10 cellular contexts compared by ENCODE assay signal in the genomic region with DNA sequence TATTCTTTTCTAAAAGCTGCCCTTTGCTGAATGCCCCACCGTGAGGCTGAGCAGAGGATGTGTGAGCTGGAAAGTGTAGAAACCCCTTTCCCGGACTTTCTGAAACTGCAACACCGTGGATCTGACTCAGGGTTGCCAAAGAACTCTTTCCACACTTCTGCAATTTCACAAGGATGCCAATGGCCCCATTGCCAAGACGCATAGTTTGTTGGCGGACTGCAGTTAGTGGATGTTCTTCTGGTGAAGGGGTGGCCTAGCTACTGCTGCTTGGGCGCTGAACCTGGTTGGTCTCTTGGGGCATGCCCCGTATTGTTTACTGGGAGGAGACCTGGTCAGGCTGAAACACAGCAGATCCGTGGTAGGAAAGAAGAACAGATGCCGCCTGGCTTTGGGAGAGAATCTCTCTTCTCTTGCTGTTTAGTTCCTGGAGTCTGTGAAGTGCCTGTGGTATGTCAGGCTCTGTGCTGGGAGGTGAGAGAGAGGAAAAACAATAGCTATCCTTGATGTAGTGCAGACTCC. TPM values are rescaled to one million over a fixed set of nuclear protein-coding genes. Genes with fewer than 3 reads are reported as not detected.
DNase-seq lines count a peak whose midpoint lies in the region; ATAC-seq and TF ChIP-seq lines count a peak whose summit lies in the region.
"Had no signal": no experiment of that assay in that cellular context is flagged by ENCODE, and none has a peak within 500 bp of the region (broad histone marks: within the 10 kb centered on the region; RNA-seq: fewer than 3 reads in every experiment).

No MANE protein-coding gene starts in this region.

- H3K4me3 ChIP-seq in CD4-positive, alpha-beta memory T cell (ENCODE audit: low read length in 2 of 2) = no peak overlapping the region
- no peak overlapping the region for H3K4me3 ChIP-seq in SJCRH30
- H3K4me3 ChIP-seq in fibroblast of villous mesenchyme (ENCODE audit: low read depth, low read length) = no peak overlapping the region
- no peak overlapping the region for H3K4me3 ChIP-seq in sigmoid colon

- peak overlapping the region; percentile 83 for H3K27ac ChIP-seq in CD4-positive, alpha-beta memory T cell (ENCODE audit: low read depth, low read length)
- H3K27ac ChIP-seq in SJCRH30 (peak overlapping the region; percentile 67), sigmoid colon (peak overlapping the region; percentile 76 to 91 (median 84))

- peaks cover 14% of the 10 kb centered on the region for H3K36me3 ChIP-seq in CD4-positive, alpha-beta memory T cell (ENCODE audit: insufficient read depth, low read length)
- H3K36me3 ChIP-seq in SJCRH30 (peaks cover 39% of the 10 kb centered on the region), sigmoid colon (no peaks in the 10 kb centered on the region)

- POLR2A ChIA-PET in CD4-positive, alpha-beta memory T cell (lab: Charles Lee; ENCODE audit: partially characterized antibody) = interaction anchor here (1.2 to 18.2 kb wide), 3 partner anchors 8 to 24 kb away, joined by 3 to 287 read pairs (median 210); a partner anchor contains a TSS

- CTCF ChIA-PET in CD4-positive, alpha-beta memory T cell (lab: Charles Lee; ENCODE audit: partially characterized antibody) = interaction anchor here (1.1 to 4.8 kb wide), 4 partner anchors 9 to 25 kb away, joined by 4 to 28 read pairs (median 7); no protein-coding TSS in a partner anchor

- no peak for ATAC-seq in HG03442 (IDR thresholded peaks at IDR 0.05; ENCODE audit: unreplicated experiment)
- ATAC-seq in HG03469 (IDR thresholded peaks at IDR 0.05; ENCODE audit: unreplicated experiment) = no peak

- H3K4me1 Mint-ChIP-seq in CD4-positive, alpha-beta memory T cell = peaks cover 55 to 92% (median 66%) of the 10 kb centered on the region in 4 donors

- peaks cover 39 to 49% of the 10 kb centered on the region in 2 donors for H3K36me3 Mint-ChIP-seq in CD4-positive, alpha-beta memory T cell

- peaks cover 80% of the 10 kb centered on the region for H3K4me1 ChIP-seq in CD4-positive, alpha-beta memory T cell (ENCODE audit: insufficient read depth, low read length)
- H3K4me1 ChIP-seq in SJCRH30 (peaks cover 61% of the 10 kb centered on the region), sigmoid colon (peaks cover 0 to 87% (median 86%) of the 10 kb centered on the region in 4 donors)

- H3K27ac Mint-ChIP-seq in CD4-positive, alpha-beta memory T cell = peak overlapping the region; percentile 75 to 94 (median 89)

- no peak for TF ChIP-seq POLR2A in sigmoid colon (IDR thresholded peaks at IDR 0.05)

- 80 to 86% methylated on average over 9 of the region's 9 CpGs for WGBS in sigmoid colon, 2 donors

- H3K27me3 ChIP-seq in CD4-positive, alpha-beta memory T cell (ENCODE audit: insufficient read depth, low read length) = no peaks in the 10 kb centered on the region
- no peaks in the 10 kb centered on the region for H3K27me3 ChIP-seq in SJCRH30
- no peaks in the 10 kb centered on the region for H3K27me3 ChIP-seq in sigmoid colon

- peak overlapping the region in 2 of 8 donors; percentile 35 to 53 for H3K4me3 Mint-ChIP-seq in CD4-positive, alpha-beta memory T cell

- H3K9me3 Mint-ChIP-seq in CD4-positive, alpha-beta memory T cell = no peaks in the 10 kb centered on the region

- H3K27me3 Mint-ChIP-seq in CD4-positive, alpha-beta memory T cell = no peaks in the 10 kb centered on the region

- no peaks in the 10 kb centered on the region for H3K9me3 ChIP-seq in CD4-positive, alpha-beta memory T cell (ENCODE audit: control insufficient read depth in 1 of 2, low read length in 2 of 2)
- H3K9me3 ChIP-seq in SJCRH30 (replicated peaks) (no peaks in the 10 kb centered on the region), sigmoid colon (no peaks in the 10 kb centered on the region)

- intact Hi-C loops in CD4-positive, alpha-beta memory T cell (cut with micrococcal nuclease) = no loop called here
- intact Hi-C loops in sigmoid colon (cut with DNase I) = loop anchor here (1.0 to 10.0 kb wide), 2 partner anchors 28 to 483 kb away; no protein-coding TSS in a partner anchor

- TF ChIP-seq CTCF in fibroblast of villous mesenchyme (IDR thresholded peaks at IDR 0.05; ENCODE audit: insufficient read depth, low read depth, low read length) (no peak), sigmoid colon (IDR thresholded peaks at IDR 0.05) (no peak)

- no peak for DNase-seq in CD4-positive, alpha-beta memory T cell
- DNase-seq in SJCRH30 = peak; percentile 31 to 58
- peak; percentile 86 for DNase-seq in fibroblast of villous mesenchyme (ENCODE audit: low read depth)
- peak; percentile 94 for DNase-seq in sigmoid colon
- no peak for DNase-seq in cerebellar nuclear complex (lab: John Stamatoyannopoulos, UW)
- DNase-seq in GM19240 (ENCODE audit: insufficient read length, low spot score) = no peak
- DNase-seq: activated CD4-positive, CD25-positive, alpha-beta regulatory T cell; stimulated activated CD4-positive, alpha-beta T cell treated with anti-CD3 and anti-CD28 coated beads, Interleukin-2, amount 100 ng/mL, for 24 hours had no signal

- peak in 2 of 4 donors; percentile 81 to 88 for TF ChIP-seq EP300 in sigmoid colon (IDR thresholded peaks at IDR 0.05)

RNA-seq across cellular contexts. Expression of a gene that starts 26.7 kb away (rescaled TPM):
- total RNA-seq in CD4-positive, alpha-beta memory T cell = 100 to 1,000 TPM; 130 to 133 TPM
- polyA plus RNA-seq in CD4-positive, alpha-beta memory T cell = 100 to 1,000 TPM; 250 to 260 TPM
- 81.8 and 90.6 TPM in 2 replicates for total RNA-seq in SJCRH30 (2014; rRNA removed; shearing (Covaris generic))
- total RNA-seq in fibroblast of villous mesenchyme = 28.3 and 38.4 TPM in 2 replicates
- 10 to 100 TPM in 3 of 4 donors, 1 to 10 TPM in 1; 8.7 to 23.3 (median 16.8) TPM for total RNA-seq in sigmoid colon
- polyA plus RNA-seq in sigmoid colon = 10 to 100 TPM in 1 of 3 donors, 1 to 10 TPM in 2; 4.2 to 67.4 (median 6.0) TPM

Comparison
In these comparisons a context has a peak if more than half of its experiments do, and no peak if none do; other contexts are left out.
1. DNase-seq: peak in SJCRH30 (2 of 2), fibroblast of villous mesenchyme (single experiment) and sigmoid colon (single experiment); none in CD4-positive, alpha-beta memory T cell (0 of 5), cerebellar nuclear complex (0 of 2) and GM19240 (single experiment).
2. Peak in every context shown above with its lines, with median percentiles within 50 percentile points of each other: H3K27ac ChIP-seq.